In the genomic region with DNA sequence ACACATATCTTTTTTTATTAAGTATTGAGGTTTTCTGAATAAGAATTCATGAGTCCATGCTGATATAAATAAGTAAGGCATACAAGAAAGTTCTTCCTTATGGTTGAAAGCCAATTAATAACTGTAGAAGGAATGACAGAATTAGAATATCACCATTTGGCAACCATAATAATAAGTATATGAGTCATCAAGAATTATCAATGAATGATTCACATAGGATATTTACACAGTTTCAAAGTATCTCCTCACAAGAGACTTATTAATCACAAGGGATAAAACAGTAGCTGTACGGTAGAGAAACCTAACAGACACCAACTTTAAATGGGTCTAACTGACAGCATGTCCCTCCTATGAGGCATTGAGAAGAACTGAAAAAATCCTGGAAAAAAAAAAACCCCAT, we compare ENCODE assay signal across 23 cellular contexts.
DNase-seq lines count a peak whose midpoint lies in the region; ATAC-seq and TF ChIP-seq lines count a peak whose summit lies in the region.
"Had no signal": no experiment of that assay in that cellular context is flagged by ENCODE, and none has a peak within 500 bp of the region (broad histone marks: within the 10 kb centered on the region; RNA-seq: fewer than 3 reads in every experiment).

No MANE protein-coding gene starts in this region.

- no peaks in the 10 kb centered on the region for H3K9me3 Mint-ChIP-seq in MCF 10A (ENCODE audit: unreplicated experiment)
- H3K9me3 Mint-ChIP-seq in activated CD4-positive, alpha-beta memory T cell treated with anti-CD3 and anti-CD28 coated beads, Interleukin-2, amount 10 ng/mL, durations not matched to agents 7 days and 5 days = peaks cover 13% of the 10 kb centered on the region

- H3K4ac ChIP-seq in mesendoderm (ENCODE audit: low read depth, low read length) = no peak overlapping the region

- WGBS in smooth muscle cell (ENCODE audit: low lambda C conversion rate) = 17% methylated on average over 1 of the region's 1 CpG
- no CpG with 5 or more reads among the region's 1 CpG for whole genome bisulfite sequencing in mesendoderm (ENCODE audit: extremely low coverage, insufficient coverage, low lambda C conversion rate)

- no peak overlapping the region for H2AK5ac ChIP-seq in mesendoderm (ENCODE audit: low read length)

- H4K5ac ChIP-seq in mesendoderm (ENCODE audit: low read length) = no peak overlapping the region

- no peaks in the 10 kb centered on the region for H3K36me3 ChIP-seq in breast epithelium
- H3K36me3 ChIP-seq in RWPE2 (ENCODE audit: low read depth) = no peaks in the 10 kb centered on the region
- no peaks in the 10 kb centered on the region for H3K36me3 ChIP-seq in smooth muscle cell (ENCODE audit: low read depth)
- H3K36me3 ChIP-seq in mesendoderm (ENCODE audit: control insufficient read depth, insufficient read depth, low read length) = no peaks in the 10 kb centered on the region
- H3K36me3 ChIP-seq: BLaER1 treated with 17β-estradiol and CSF1 and Interleukin-3, amounts not matched to agents 10 nM and 100 nM; thyroid gland had no signal

- no peaks in the 10 kb centered on the region for H3K27me3 Mint-ChIP-seq in MCF 10A (ENCODE audit: insufficient read depth, unreplicated experiment)
- H3K27me3 Mint-ChIP-seq in activated CD4-positive, alpha-beta memory T cell treated with anti-CD3 and anti-CD28 coated beads, Interleukin-2, amount 10 ng/mL, durations not matched to agents 7 days and 5 days = peaks cover 2% of the 10 kb centered on the region

- H2BK120ac ChIP-seq in mesendoderm (ENCODE audit: low read depth, low read length) = no peak overlapping the region

- H3K9me3 ChIP-seq in breast epithelium (no peaks in the 10 kb centered on the region), RWPE2 (ENCODE audit: severe bottlenecking) (no peaks in the 10 kb centered on the region), smooth muscle cell (replicated peaks; ENCODE audit: low read depth) (no peaks in the 10 kb centered on the region)
- H3K9me3 ChIP-seq: body of pancreas, thyroid gland had no signal

- H3K27me3 ChIP-seq in breast epithelium (no peaks in the 10 kb centered on the region), RWPE2 (ENCODE audit: insufficient read depth, poor library complexity, severe bottlenecking) (no peaks in the 10 kb centered on the region), smooth muscle cell (ENCODE audit: low read depth) (no peaks in the 10 kb centered on the region), mesendoderm (ENCODE audit: insufficient read depth, low read length, poor library complexity) (no peaks in the 10 kb centered on the region)
- H3K27me3 ChIP-seq: BLaER1 treated with 17β-estradiol and CSF1 and Interleukin-3, amounts not matched to agents 10 nM and 100 nM; body of pancreas; thyroid gland had no signal

- H3F3A ChIP-seq in smooth muscle cell (ENCODE audit: low read depth) = peaks cover 14% of the 10 kb centered on the region

- H3K18ac ChIP-seq in mesendoderm (ENCODE audit: low read length) = no peak overlapping the region

- peak; percentile 20 for ATAC-seq in RWPE2 (ENCODE audit: low read depth)
- ATAC-seq: body of pancreas, GM12878, left colon had no signal

- no peak overlapping the region for H2AFZ ChIP-seq in smooth muscle cell (ENCODE audit: low read depth)

- no peak overlapping the region for H2BK15ac ChIP-seq in mesendoderm (replicated peaks; ENCODE audit: low read depth)

- H3K4me1 ChIP-seq in breast epithelium = peaks cover 0 to 3% of the 10 kb centered on the region in 2 donors
- H3K4me1 ChIP-seq in RWPE2 (ENCODE audit: insufficient read depth, poor library complexity, severe bottlenecking) = peaks cover 51% of the 10 kb centered on the region
- peaks cover 13% of the 10 kb centered on the region for H3K4me1 ChIP-seq in smooth muscle cell (ENCODE audit: low read depth)
- H3K4me1 ChIP-seq in mesendoderm (ENCODE audit: control insufficient read depth, low read depth, low read length) = peaks cover 6% of the 10 kb centered on the region
- H3K4me1 ChIP-seq: BLaER1 treated with 17β-estradiol and CSF1 and Interleukin-3, amounts not matched to agents 10 nM and 100 nM; body of pancreas; thyroid gland had no signal

- H3K4me3 ChIP-seq in breast epithelium (no peak overlapping the region), RWPE2 (ENCODE audit: severe bottlenecking) (no peak overlapping the region), fibroblast of pulmonary artery (replicated peaks; ENCODE audit: low read depth, low read length) (no peak overlapping the region), smooth muscle cell (no peak overlapping the region), mesendoderm (ENCODE audit: low read length) (no peak overlapping the region)
- H3K4me3 ChIP-seq: BLaER1 treated with 17β-estradiol and CSF1 and Interleukin-3, amounts not matched to agents 10 nM and 100 nM; body of pancreas; GM12878; thyroid gland had no signal

- peaks cover 48% of the 10 kb centered on the region for H3K4me1 Mint-ChIP-seq in MCF 10A (ENCODE audit: insufficient read depth, unreplicated experiment)
- no peaks in the 10 kb centered on the region for H3K4me1 Mint-ChIP-seq in activated CD4-positive, alpha-beta memory T cell treated with anti-CD3 and anti-CD28 coated beads, Interleukin-2, amount 10 ng/mL, durations not matched to agents 7 days and 5 days

- H3K9ac ChIP-seq in smooth muscle cell (ENCODE audit: low read depth) (no peak overlapping the region), mesendoderm (ENCODE audit: low read length) (no peak overlapping the region)
- H3K9ac ChIP-seq: BLaER1 treated with 17β-estradiol and CSF1 and Interleukin-3, amounts not matched to agents 10 nM and 100 nM had no signal

- peak; percentile 35 for DNase-seq in MCF 10A (ENCODE audit: unreplicated experiment)
- no peak for DNase-seq in breast epithelium (ENCODE audit: low spot score in 2 of 2)
- DNase-seq in RWPE2 (ENCODE audit: low spot score) = no peak
- peak; percentile 18 for DNase-seq in fibroblast of pulmonary artery (ENCODE audit: low read depth)
- no peak for DNase-seq in smooth muscle cell (lab: John Stamatoyannopoulos, UW; ENCODE audit: unreplicated experiment)
- no peak for DNase-seq in NCI-H1048 (lab: John Stamatoyannopoulos, UW)
- DNase-seq in activated CD4-positive, alpha-beta memory T cell treated with anti-CD3 and anti-CD28 coated beads, Interleukin-2, amount 10 ng/mL, durations not matched to agents 7 days and 5 days = no peak
- DNase-seq in mesendoderm = no peak
- DNase-seq: activated CD4-positive, alpha-beta T cell treated with anti-CD3 and anti-CD28 coated beads for 48 hours; body of pancreas; GOT3; left colon; NCI-H1105; NCI-H2029 treated with DMSO at 0.1 percent for 48 hours; NCI-H510A; stimulated activated CD4-positive, alpha-beta T cell treated with anti-CD3 and anti-CD28 coated beads, Interleukin-2, amount 100 ng/mL, for 24 hours; stimulated activated naive CD4-positive, alpha-beta T cell treated with Interleukin-2 at 50 U/mL for 16 hours; SW 1271; thyroid gland had no signal

- H3K4me3 Mint-ChIP-seq in MCF 10A (ENCODE audit: unreplicated experiment) = peak overlapping the region; percentile 4
- no peak overlapping the region for H3K4me3 Mint-ChIP-seq in activated CD4-positive, alpha-beta memory T cell treated with anti-CD3 and anti-CD28 coated beads, Interleukin-2, amount 10 ng/mL, durations not matched to agents 7 days and 5 days
- H3K4me3 Mint-ChIP-seq: mesothelial cell of epicardium, nephron had no signal

- POLR2A ChIA-PET in MCF 10A (lab: Yijun Ruan, JAX) = interaction anchor here (1.0 kb wide), 1 partner anchor 37 kb away, joined by 5 read pairs; no protein-coding TSS in a partner anchor
- POLR2A ChIA-PET in activated CD4-positive, alpha-beta memory T cell treated with anti-CD3 and anti-CD28 coated beads, Interleukin-2, amount 10 ng/mL, durations not matched to agents 7 days and 5 days (lab: Charles Lee) = no interaction called here

- no TSS peak for BruUV-seq in MCF 10A (replicated peaks; lab: Mats Ljungman, UMichigan)

- no peak overlapping the region for H2BK5ac ChIP-seq in mesendoderm (ENCODE audit: low read length)

- H3K23ac ChIP-seq in mesendoderm (ENCODE audit: low read length) = no peak overlapping the region

- TF ChIP-seq CTCF in MCF 10A (IDR thresholded peaks at IDR 0.05; ENCODE audit: unreplicated experiment) (no peak), breast epithelium (IDR thresholded peaks at IDR 0.05) (no peak), RWPE2 (IDR thresholded peaks at IDR 0.05; ENCODE audit: poor library complexity, severe bottlenecking) (no peak), fibroblast of pulmonary artery (IDR thresholded peaks at IDR 0.05; ENCODE audit: low read length, missing control alignments) (no peak), smooth muscle cell (IDR thresholded peaks at IDR 0.05; ENCODE audit: borderline replicate concordance, insufficient read depth, poor library complexity, severe bottlenecking) (no peak)

- intact Hi-C loops in MCF 10A (cut with micrococcal nuclease) (loop anchor here (5.0 to 10.0 kb wide), 3 partner anchors 135 to 317 kb away; no protein-coding TSS in a partner anchor), breast epithelium (cut with DNase I; ENCODE audit: low total_unique reads) (no loop called here)

- H3K27ac Mint-ChIP-seq in MCF 10A (ENCODE audit: low read depth, unreplicated experiment) = peak overlapping the region; percentile 84
- no peak overlapping the region for H3K27ac Mint-ChIP-seq in activated CD4-positive, alpha-beta memory T cell treated with anti-CD3 and anti-CD28 coated beads, Interleukin-2, amount 10 ng/mL, durations not matched to agents 7 days and 5 days
- H3K27ac Mint-ChIP-seq: nephron had no signal

- H3K79me1 ChIP-seq in mesendoderm (ENCODE audit: low read length) = no peaks in the 10 kb centered on the region

- CTCF ChIA-PET in MCF 10A (lab: Yijun Ruan, JAX) = interaction anchor here (0.6 kb wide), 1 partner anchor 65 kb away, joined by 5 read pairs; no protein-coding TSS in a partner anchor
- CTCF ChIA-PET in activated CD4-positive, alpha-beta memory T cell treated with anti-CD3 and anti-CD28 coated beads, Interleukin-2, amount 10 ng/mL, durations not matched to agents 7 days and 5 days (lab: Charles Lee) = no interaction called here

- H3K56ac ChIP-seq in mesendoderm (ENCODE audit: low read length) = no peak overlapping the region

- peak overlapping the region; percentile 74 for H3K4me2 ChIP-seq in smooth muscle cell
- H3K4me2 ChIP-seq in mesendoderm (ENCODE audit: low read length) = no peak overlapping the region
- H3K4me2 ChIP-seq: BLaER1 treated with 17β-estradiol and CSF1 and Interleukin-3, amounts not matched to agents 10 nM and 100 nM had no signal

- TF ChIP-seq POLR2A in breast epithelium (IDR thresholded peaks at IDR 0.05) = no peak

- H3K27ac ChIP-seq in breast epithelium (no peak overlapping the region), RWPE2 (ENCODE audit: poor library complexity, severe bottlenecking) (peak overlapping the region; percentile 100), smooth muscle cell (ENCODE audit: low read depth) (peak overlapping the region; percentile 97), mesendoderm (ENCODE audit: low read depth, low read length) (no peak overlapping the region)
- H3K27ac ChIP-seq: BLaER1 treated with 17β-estradiol and CSF1 and Interleukin-3, amounts not matched to agents 10 nM and 100 nM; body of pancreas; thyroid gland had no signal

- no peak overlapping the region for H4K8ac ChIP-seq in mesendoderm (ENCODE audit: low read depth, low read length)

- H3K79me2 ChIP-seq in smooth muscle cell (ENCODE audit: low read depth) (no peaks in the 10 kb centered on the region), mesendoderm (ENCODE audit: control insufficient read depth, insufficient read depth, low read length) (no peaks in the 10 kb centered on the region)

- no peaks in the 10 kb centered on the region for H4K20me1 ChIP-seq in smooth muscle cell (ENCODE audit: low read depth)
- H4K20me1 ChIP-seq: BLaER1 treated with 17β-estradiol and CSF1 and Interleukin-3, amounts not matched to agents 10 nM and 100 nM had no signal

- no peaks in the 10 kb centered on the region for H3K36me3 Mint-ChIP-seq in MCF 10A (ENCODE audit: insufficient read depth, unreplicated experiment)
- no peaks in the 10 kb centered on the region for H3K36me3 Mint-ChIP-seq in activated CD4-positive, alpha-beta memory T cell treated with anti-CD3 and anti-CD28 coated beads, Interleukin-2, amount 10 ng/mL, durations not matched to agents 7 days and 5 days (ENCODE audit: low read depth)
- H3K36me3 Mint-ChIP-seq: mesothelial cell of epicardium had no signal

Comparison
In these comparisons a context has a peak if more than half of its experiments do, and no peak if none do; other contexts are left out.
1. DNase-seq: peak in MCF 10A (single experiment) and fibroblast of pulmonary artery (single experiment); none in breast epithelium (0 of 2), RWPE2 (single experiment), smooth muscle cell (single experiment), NCI-H1048 (single experiment), activated CD4-positive, alpha-beta memory T cell treated with anti-CD3 and anti-CD28 coated beads, Interleukin-2, amount 10 ng/mL, durations not matched to agents 7 days and 5 days (single experiment) and mesendoderm (single experiment).
2. H3K27ac ChIP-seq: peak in RWPE2 (single experiment) and smooth muscle cell (single experiment); none in breast epithelium (0 of 2) and mesendoderm (single experiment).